In genomic region chr1:46747683-46748288, GRCh38 we compare ENCODE assay signal across 8 cellular contexts. TPM values are rescaled to one million over a fixed set of nuclear protein-coding genes. Genes with fewer than 3 reads are reported as not detected.
A peak's percentile ranks its signal among the peaks of the same experiment; 100 is the strongest.
DNase-seq lines count a peak whose midpoint lies in the region; ATAC-seq and TF ChIP-seq lines count a peak whose summit lies in the region.

No MANE protein-coding gene starts in this region.

- no peaks in the 10 kb centered on the region for H3K9me3 Mint-ChIP-seq in naive thymus-derived CD8-positive, alpha-beta T cell

- H3K9me3 ChIP-seq in DOHH2 (ENCODE audit: control insufficient read depth, insufficient read depth, low read length) (no peaks in the 10 kb centered on the region), fibroblast of lung (ENCODE audit: control insufficient read depth, insufficient read depth, low read depth, low read length) (no peaks in the 10 kb centered on the region)

- no peak overlapping the region for H3K4me3 Mint-ChIP-seq in naive thymus-derived CD8-positive, alpha-beta T cell

- H3K9ac ChIP-seq in fibroblast of lung (ENCODE audit: insufficient read depth, low read length), result no peak overlapping the region

- no peak for ATAC-seq in naive thymus-derived CD8-positive, alpha-beta T cell
- no peak for ATAC-seq in GM21825 (IDR thresholded peaks at IDR 0.05; ENCODE audit: unreplicated experiment)
- ATAC-seq in GM18505 (IDR thresholded peaks at IDR 0.05; ENCODE audit: unreplicated experiment), result no peak

- H3K27ac Mint-ChIP-seq in naive thymus-derived CD8-positive, alpha-beta T cell, result no peak overlapping the region

- H3K9me2 ChIP-seq in DOHH2 (replicated peaks; ENCODE audit: control insufficient read depth, low read length), result no peaks in the 10 kb centered on the region

- H3F3A ChIP-seq in DOHH2 (ENCODE audit: control insufficient read depth, insufficient read depth), result no peaks in the 10 kb centered on the region

- DNase-seq in LNCaP clone FGC (ENCODE audit: low read depth) (peak; percentile 44), SHP77 treated with DMSO at 0.1 percent for 48 hours (lab: John Stamatoyannopoulos, UW) (peak; percentile 3), fibroblast of lung (ENCODE audit: low read depth in 2 of 2) (peak; percentile 31 to 43), non-pigmented ciliary epithelial cell (ENCODE audit: low read depth) (peak; percentile 27)
- DNase-seq in naive thymus-derived CD8-positive, alpha-beta T cell, result no peak

- no peaks in the 10 kb centered on the region for H3K36me3 Mint-ChIP-seq in naive thymus-derived CD8-positive, alpha-beta T cell

- H3K4me3 ChIP-seq in DOHH2 (ENCODE audit: low read length), result no peak overlapping the region
- H3K4me3 ChIP-seq in LNCaP clone FGC (ENCODE audit: low read depth, low read length), result no peak overlapping the region
- H3K4me3 ChIP-seq in fibroblast of lung (replicated peaks in 1 of 4; ENCODE audit: control extremely low read depth in 1 of 4, insufficient read depth in 1 of 4, low read depth in 3 of 4, low read length in 4 of 4), result no peak overlapping the region

- peaks cover 25% of the 10 kb centered on the region for H3K27me3 ChIP-seq in DOHH2 (ENCODE audit: control insufficient read depth, low read length)
- H3K27me3 ChIP-seq in fibroblast of lung (ENCODE audit: control insufficient read depth, insufficient read depth, low read length), result no peaks in the 10 kb centered on the region

- POLR2A ChIA-PET in naive thymus-derived CD8-positive, alpha-beta T cell (lab: Charles Lee), result no interaction called here

- TF ChIP-seq CTCF in DOHH2 (IDR thresholded peaks at IDR 0.05; ENCODE audit: low read depth, low read length, poor library complexity, severe bottlenecking) (peak; percentile 51), LNCaP clone FGC (IDR thresholded peaks at IDR 0.05; ENCODE audit: control insufficient read depth, extremely low read depth, insufficient read depth) (peak; percentile 93), fibroblast of lung (conservative IDR thresholded peaks at IDR 0.05 in 1 of 2, IDR thresholded peaks at IDR 0.05 in 1 of 2; ENCODE audit: low read depth in 1 of 2, low read length in 2 of 2) (peak; percentile 60 to 67)

- H4K20me1 ChIP-seq in DOHH2 (ENCODE audit: control insufficient read depth, insufficient read depth, low read depth, low read length) (no peaks in the 10 kb centered on the region), fibroblast of lung (ENCODE audit: control insufficient read depth, extremely low read depth, insufficient read depth, low read length) (no peaks in the 10 kb centered on the region)

- H3K4me2 ChIP-seq in DOHH2 (ENCODE audit: low read length), result no peak overlapping the region
- H3K4me2 ChIP-seq in fibroblast of lung (ENCODE audit: extremely low read depth, insufficient read depth, low read length), result no peak overlapping the region

- peaks cover 21 to 62% (median 35%) of the 10 kb centered on the region in 5 donors for H3K27me3 Mint-ChIP-seq in naive thymus-derived CD8-positive, alpha-beta T cell

- H2AFZ ChIP-seq in fibroblast of lung (ENCODE audit: low read length), result no peak overlapping the region

- no peaks in the 10 kb centered on the region for H3K79me2 ChIP-seq in DOHH2 (ENCODE audit: control insufficient read depth, low read length)
- no peaks in the 10 kb centered on the region for H3K79me2 ChIP-seq in fibroblast of lung (ENCODE audit: control insufficient read depth, insufficient read depth, low read length)

- H3K27ac ChIP-seq in DOHH2 (ENCODE audit: low read depth, low read length) (no peak overlapping the region), fibroblast of lung (ENCODE audit: insufficient read depth, low read length) (no peak overlapping the region)

- H3K4me1 Mint-ChIP-seq in naive thymus-derived CD8-positive, alpha-beta T cell, result no peaks in the 10 kb centered on the region

- H3K4me1 ChIP-seq in DOHH2 (ENCODE audit: control insufficient read depth, low read length) (no peaks in the 10 kb centered on the region), fibroblast of lung (ENCODE audit: control insufficient read depth, extremely low read depth, insufficient read depth, low read length) (no peaks in the 10 kb centered on the region)

- H3K36me3 ChIP-seq in DOHH2 (ENCODE audit: control insufficient read depth, low read length) (no peaks in the 10 kb centered on the region), fibroblast of lung (ENCODE audit: control insufficient read depth, insufficient read depth, low read length) (no peaks in the 10 kb centered on the region)

- TF ChIP-seq POLR2A in GM18505 (IDR thresholded peaks at IDR 0.05; ENCODE audit: borderline replicate concordance, extremely low read depth, insufficient read depth, insufficient read length), result no peak

RNA-seq across cellular contexts. Expression of gene EFCAB14, which starts 28.9 kb away (rescaled TPM):
- 35.3 and 35.7 TPM in 2 replicates for total RNA-seq in fibroblast of lung
- polyA plus RNA-seq in fibroblast of lung, result 54.3 and 65.0 TPM in 2 replicates
- 27.7 and 36.8 TPM in 2 replicates for polyA plus RNA-seq in fibroblast of lung (2012)
- polyA minus RNA-seq in fibroblast of lung (ENCODE audit: low replicate concordance), result 18.1 and 23.0 TPM in 2 replicates
- total RNA-seq in naive thymus-derived CD8-positive, alpha-beta T cell, result 10 to 100 TPM; 75.9 to 81.2 TPM
- 10 to 100 TPM; 88.7 to 99.5 (median 94.6) TPM for polyA plus RNA-seq in naive thymus-derived CD8-positive, alpha-beta T cell

RNA-seq across cellular contexts. Expression of gene CYP4B1, which starts 51.1 kb away (rescaled TPM):
- total RNA-seq in fibroblast of lung, result not detected in 2 replicates
- polyA plus RNA-seq in fibroblast of lung, result not detected in 2 replicates
- polyA plus RNA-seq in fibroblast of lung (2012), result not detected in 2 replicates
- polyA minus RNA-seq in fibroblast of lung (ENCODE audit: low replicate concordance), result not detected in 2 replicates
- total RNA-seq in naive thymus-derived CD8-positive, alpha-beta T cell, result not detected
- not detected for polyA plus RNA-seq in naive thymus-derived CD8-positive, alpha-beta T cell

Comparison
In these comparisons a context has a peak if more than half of its experiments do, and no peak if none do; other contexts are left out.
1. DNase-seq: peak in LNCaP clone FGC (single experiment), SHP77 treated with DMSO at 0.1 percent for 48 hours (single experiment), fibroblast of lung (2 of 2) and non-pigmented ciliary epithelial cell (single experiment); none in naive thymus-derived CD8-positive, alpha-beta T cell (0 of 10).
2. Peak in every context shown above with its lines, with median percentiles within 50 percentile points of each other: CTCF ChIP-seq.